ENCODE assay signal across 23 cellular contexts in the genomic region with DNA sequence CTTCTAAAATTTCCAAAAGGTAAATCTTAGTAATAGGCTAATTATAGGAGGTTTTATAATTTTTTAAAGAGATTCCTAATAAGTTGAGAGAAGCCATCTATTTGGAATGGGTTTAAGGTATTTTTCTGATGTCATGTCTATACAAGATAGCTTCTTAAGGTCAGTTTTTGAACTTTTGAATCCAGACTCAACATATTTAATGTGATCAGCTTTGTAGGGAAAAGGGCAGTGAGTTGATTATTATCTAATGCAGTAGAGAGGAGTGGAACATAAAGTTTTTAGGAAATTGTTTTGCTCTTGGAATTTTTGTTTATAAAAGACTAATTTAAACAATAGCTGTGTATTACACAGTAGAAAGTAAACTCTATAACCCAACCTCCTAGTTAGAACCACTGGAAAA.
"Had no signal": no experiment of that assay in that cellular context is flagged by ENCODE, and none has a peak within 500 bp of the region (broad histone marks: within the 10 kb centered on the region; RNA-seq: fewer than 3 reads in every experiment).

No MANE protein-coding gene starts in this region.

- DNase-seq: activated B cell treated with CpG ODN at 0.5 μM for 24 hours; activated CD4-positive, alpha-beta T cell treated with anti-CD3 and anti-CD28 coated beads for 36 hours; activated CD4-positive, alpha-beta T cell treated with anti-CD3 and anti-CD28 coated beads, Interleukin-2, amount 50 U/mL, for 48 hours; activated CD8-positive, alpha-beta memory T cell treated with anti-CD3 and anti-CD28 coated beads, Interleukin-2, amount 50 U/mL, for 48 hours; activated naive CD4-positive, alpha-beta T cell treated with Interleukin-2 at 50 U/mL for 16 hours; activated naive CD8-positive, alpha-beta T cell treated with anti-CD3 and anti-CD28 coated beads, Interleukin-2, amount 10 ng/mL, durations not matched to agents 7 days and 5 days; activated T-cell treated with anti-CD3 and anti-CD28 coated beads, Interleukin-2, amount 50 U/mL, for 48 hours; amygdala; effector CD4-positive, alpha-beta T cell; erythroblast; foreskin keratinocyte; glutamatergic neuron; hippocampal formation; islet precursor cell; left cardiac atrium; occipital lobe; posterior cingulate gyrus; spleen; stimulated activated CD4-positive, alpha-beta T cell treated with anti-CD3 and anti-CD28 coated beads, Interleukin-4, amount 100 ng/mL, for 1 hour; stimulated activated naive CD4-positive, alpha-beta T cell treated with Interleukin-2 at 50 U/mL for 16 hours; SW 1271; T-helper 17 cell had no signal

- H3K27ac ChIP-seq: foreskin keratinocyte, spleen had no signal

- H3K4me1 ChIP-seq: foreskin keratinocyte had no signal

- ATAC-seq: activated CD4-positive, alpha-beta T cell treated with anti-CD3 and anti-CD28 coated beads for 36 hours; foreskin keratinocyte; left cardiac atrium; T-helper 17 cell had no signal

- H3K4me3 ChIP-seq: mucosa of descending colon, spleen had no signal

- H3K36me3 ChIP-seq: spleen had no signal

- H3K9me3 ChIP-seq: mucosa of descending colon, spleen had no signal

- H3K27me3 ChIP-seq: foreskin keratinocyte, spleen had no signal
